ENCODE assay signal across 33 cellular contexts in the genomic region with DNA sequence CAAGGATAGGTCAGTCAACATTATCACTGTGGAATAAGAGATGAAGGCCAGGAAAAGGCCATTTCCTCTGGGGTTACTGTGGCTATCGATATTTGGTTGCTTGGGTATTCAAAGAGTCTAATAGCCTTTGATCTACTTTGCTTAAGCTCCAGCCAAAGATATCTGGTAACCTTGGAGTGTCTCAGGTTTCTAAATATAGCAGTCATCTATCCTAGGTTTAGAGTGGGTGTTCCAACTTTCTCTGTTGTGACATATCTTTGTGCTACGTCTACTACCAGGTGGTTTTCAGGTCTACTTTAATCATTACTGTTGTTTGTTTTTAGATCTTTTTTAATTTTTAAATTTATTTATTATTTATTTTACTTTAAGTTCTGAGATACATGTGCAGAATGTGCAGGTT. TPM values are rescaled to one million over a fixed set of nuclear protein-coding genes. Genes with fewer than 3 reads are reported as not detected.
"Had no signal": no experiment of that assay in that cellular context is flagged by ENCODE, and none has a peak within 500 bp of the region (broad histone marks: within the 10 kb centered on the region; RNA-seq: fewer than 3 reads in every experiment).

No MANE protein-coding gene starts in this region.

- H3K4me3 ChIP-seq: Peyer's patch had no signal

- H3K4me1 ChIP-seq: Peyer's patch had no signal

- H3K27me3 ChIP-seq: brain microvascular endothelial cell, Peyer's patch had no signal

- DNase-seq: activated B cell treated with CpG ODN at 0.5 μM for 24 hours; activated CD4-positive, alpha-beta memory T cell treated with anti-CD3 and anti-CD28 coated beads for 36 hours; activated CD4-positive, alpha-beta T cell treated with anti-CD3 and anti-CD28 coated beads for 4 hours; activated CD4-positive, alpha-beta T cell treated with anti-CD3 and anti-CD28 coated beads, Interleukin-2, amount 50 U/mL, for 1 hour; activated CD4-positive, CD25-positive, alpha-beta regulatory T cell treated with anti-CD3 and anti-CD28 coated beads, Interleukin-2, amount 50 U/mL, for 72 hours; activated CD8-positive, alpha-beta memory T cell treated with anti-CD3 and anti-CD28 coated beads, Interleukin-2, amount 50 U/mL, for 4 hours; activated gamma-delta T cell treated with Interleukin-2 at 50 U/mL for 16 hours; activated naive CD4-positive, alpha-beta T cell treated with anti-CD3 and anti-CD28 coated beads for 36 hours; activated T-cell treated with anti-CD3 and anti-CD28 coated beads for 4 hours; activated T-cell treated with anti-CD3 and anti-CD28 coated beads, Interleukin-2, amount 50 U/mL, for 4 hours; anterior cingulate cortex; brain microvascular endothelial cell; Karpas-422; KBM-7; NCI-H1105; NCI-H1417 treated with DMSO at 0.1 percent for 48 hours; NCI-H187 treated with DMSO at 0.1 percent for 48 hours; NCI-H2081; NCI-H510A; NCI-H526; NCI-H748 treated with DMSO at 0.1 percent for 48 hours; NK-92 treated with Interleukin-12 subunit alpha and Interleukin-12 subunit beta, amount 100 ng/mL, for 24 hours; PC-3; Peyer's patch; RPMI8226; SW 1271; T-helper 1 cell; T-helper 2 cell; T-helper 9 cell had no signal

- H3K9me3 ChIP-seq: Peyer's patch had no signal

- ATAC-seq: activated naive CD4-positive, alpha-beta T cell treated with anti-CD3 and anti-CD28 coated beads, Interleukin-2, amount 50 U/mL, for 72 hours; activated T-cell treated with anti-CD3 and anti-CD28 coated beads, Interleukin-2, amount 50 U/mL, for 4 hours; PC-3 had no signal

- H3K27ac ChIP-seq: brain microvascular endothelial cell, Peyer's patch, VCaP had no signal

RNA-seq across cellular contexts. Expression of gene RDH12, which starts 42.4 kb away (rescaled TPM):
- total RNA-seq: activated B cell treated with CpG ODN at 0.5 μM for 24 hours; activated CD4-positive, alpha-beta memory T cell treated with anti-CD3 and anti-CD28 coated beads for 36 hours; activated naive CD4-positive, alpha-beta T cell treated with anti-CD3 and anti-CD28 coated beads for 36 hours; activated naive CD4-positive, alpha-beta T cell treated with anti-CD3 and anti-CD28 coated beads, Interleukin-2, amount 50 U/mL, for 72 hours; activated T-helper 1 cell treated with anti-CD3 and anti-CD28 coated beads, Interleukin-12 subunit alpha, Interleukin-12 subunit beta, Interleukin-2, Interleukin-4 antibody, amounts not matched to agents 30 ng/mL and 10 ng/mL and 1 ng/mL, durations not matched to agents 14 hours and 24 hours and 36 hours; MCF 10A; PC-3; Peyer's patch had no signal
